Comparison of ENCODE assay signal across 9 cellular contexts in the genomic region with DNA sequence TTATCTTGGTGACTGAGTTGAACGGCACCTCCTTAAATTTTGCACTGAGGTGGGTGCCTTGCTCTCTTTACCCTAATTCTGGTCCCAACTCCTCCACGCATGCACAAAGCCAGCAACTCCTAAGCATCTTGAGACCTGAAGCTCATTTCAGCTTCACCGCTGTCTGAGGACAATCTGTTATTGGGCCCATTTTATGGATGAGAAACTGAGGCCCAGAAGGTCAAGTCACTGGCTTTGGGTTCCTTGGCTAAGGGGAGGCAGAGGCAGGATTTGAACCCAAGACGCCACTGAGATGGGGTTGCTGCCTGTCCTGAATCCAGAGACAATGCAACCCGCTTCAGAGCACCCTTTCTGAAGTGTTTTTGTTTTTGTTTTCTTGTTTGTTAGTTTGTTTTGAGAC. TPM values are rescaled to one million over a fixed set of nuclear protein-coding genes. Genes with fewer than 3 reads are reported as not detected.
"Had no signal": no experiment of that assay in that cellular context is flagged by ENCODE, and none has a peak within 500 bp of the region (broad histone marks: within the 10 kb centered on the region; RNA-seq: fewer than 3 reads in every experiment).

No MANE protein-coding gene starts in this region.

- DNase-seq: H7, HFFc6, IMR-90, KBM-7 had no signal

- H2AFZ ChIP-seq: GM23338 had no signal

- H3K27ac ChIP-seq: HL-60, KMS-11 had no signal

- H3K4me3 ChIP-seq: GM23338, HAP-1 had no signal

- H3K36me3 ChIP-seq: HAP-1 had no signal

- ATAC-seq: GM23338, HCT116 had no signal

- H3K9me3 ChIP-seq: HAP-1 had no signal

- H3K9ac ChIP-seq: KMS-11 had no signal

- H3K4me2 ChIP-seq: GM23338, KMS-11 had no signal

RNA-seq across cellular contexts. Expression of a gene that starts 22.7 kb away (rescaled TPM):
- total RNA-seq: IMR-90 had no signal
